24 cellular contexts compared by ENCODE assay signal in the genomic region with DNA sequence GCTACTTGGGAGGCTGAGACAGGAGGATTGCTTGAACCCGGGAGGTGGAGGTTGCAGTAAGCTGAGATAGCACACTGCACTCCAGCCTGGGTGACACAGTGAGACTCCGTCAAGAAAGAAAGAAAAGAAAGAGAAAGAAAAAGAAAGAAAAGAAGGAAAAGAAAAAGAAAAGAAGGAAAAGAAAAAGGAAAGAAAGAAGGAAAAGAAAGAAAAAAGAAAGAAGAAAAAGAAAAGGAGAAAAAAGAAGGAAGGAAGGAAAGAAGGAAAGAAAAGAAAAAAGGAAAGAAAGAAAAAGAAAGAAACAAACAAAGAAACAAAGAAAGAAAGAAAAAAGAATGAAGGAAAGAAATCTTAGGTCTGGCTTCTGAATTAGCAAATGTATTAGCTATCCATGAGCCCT.
"Had no signal": no experiment of that assay in that cellular context is flagged by ENCODE, and none has a peak within 500 bp of the region (broad histone marks: within the 10 kb centered on the region; RNA-seq: fewer than 3 reads in every experiment).

No MANE protein-coding gene starts in this region.

- H3K27ac ChIP-seq: coronary artery, dorsolateral prefrontal cortex, esophagus muscularis mucosa, foreskin keratinocyte, gastroesophageal sphincter, heart left ventricle, hepatocyte, left lung, lower lobe of right lung had no signal

- ATAC-seq: foreskin keratinocyte, gastroesophageal sphincter, heart left ventricle, left lung, left ventricle myocardium superior, lower lobe of right lung, mucosa of descending colon had no signal

- H3K9me3 Mint-ChIP-seq: immature natural killer cell, mesothelial cell of epicardium, naive B cell had no signal

- DNase-seq: dermis blood vessel endothelial cell; dorsolateral prefrontal cortex; effector CD4-positive, alpha-beta T cell; effector memory CD4-positive, alpha-beta T cell; foreskin keratinocyte; heart left ventricle; hypothalamus; immature natural killer cell; islet precursor cell; kidney; kidney glomerular epithelial cell; left lung; left ventricle myocardium superior; lower lobe of right lung; mesenchymal stem cell; mucosa of descending colon; naive B cell had no signal

- H3K4me2 ChIP-seq: hepatocyte had no signal

- FAIRE-seq: endothelial cell of umbilical vein, frontal cortex, kidney had no signal

- H3K36me3 ChIP-seq: esophagus muscularis mucosa, gastroesophageal sphincter, heart left ventricle, left lung, lower lobe of right lung had no signal

- H3K27ac Mint-ChIP-seq: immature natural killer cell, mesothelial cell of epicardium had no signal

- H2AFZ ChIP-seq: hepatocyte had no signal

- H3K36me3 Mint-ChIP-seq: immature natural killer cell, mesothelial cell of epicardium, naive B cell had no signal

- H3K4me1 ChIP-seq: esophagus muscularis mucosa, foreskin keratinocyte, gastroesophageal sphincter, heart left ventricle, left lung, lower lobe of right lung had no signal

- H3K79me2 ChIP-seq: hepatocyte had no signal

- H3K4me3 ChIP-seq: coronary artery, dorsolateral prefrontal cortex, esophagus muscularis mucosa, gastroesophageal sphincter, heart left ventricle, hepatocyte, left lung, lower lobe of right lung, mucosa of descending colon had no signal

- H3K27me3 ChIP-seq: esophagus muscularis mucosa, gastroesophageal sphincter, hepatocyte, left lung had no signal

- H3K4me1 Mint-ChIP-seq: mesothelial cell of epicardium had no signal

- H3K9me3 ChIP-seq: esophagus muscularis mucosa, gastroesophageal sphincter, heart left ventricle, left lung, lower lobe of right lung, mucosa of descending colon had no signal

- H3K4me3 Mint-ChIP-seq: immature natural killer cell, mesothelial cell of epicardium, naive B cell had no signal
